Comparison of ENCODE assay signal across 8 cellular contexts in the genomic region with DNA sequence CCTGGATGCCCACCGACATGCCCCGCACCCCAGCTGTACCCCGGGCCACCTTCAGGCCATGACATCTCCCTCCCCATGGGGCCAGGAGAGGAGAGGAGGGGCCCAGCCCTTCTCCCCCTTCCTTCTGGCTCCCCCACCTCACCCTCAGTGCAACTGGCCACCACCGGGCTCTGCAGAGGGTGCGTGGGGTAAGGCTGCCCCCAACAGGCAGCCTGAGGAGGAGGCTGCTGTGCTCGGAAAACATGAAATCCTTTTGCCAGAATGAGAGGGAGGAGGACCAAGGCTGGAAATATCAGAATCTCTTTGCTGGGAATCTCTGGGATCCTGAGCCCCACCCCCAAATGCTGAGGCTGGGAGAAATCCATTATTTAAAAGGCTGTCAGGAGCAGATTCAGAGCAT.
DNase-seq lines count a peak whose midpoint lies in the region; ATAC-seq, FAIRE-seq and TF ChIP-seq lines count a peak whose summit lies in the region.

No MANE protein-coding gene starts in this region.

- no peaks in the 10 kb centered on the region for H3K9me3 ChIP-seq in CD4-positive, alpha-beta T cell (ENCODE audit: control insufficient read depth, low read length)
- H3K9me3 ChIP-seq in fibroblast of lung (ENCODE audit: control insufficient read depth, insufficient read depth, low read depth, low read length) = no peaks in the 10 kb centered on the region

- no peaks in the 10 kb centered on the region for H3K4me1 Mint-ChIP-seq in CD4-positive, alpha-beta T cell (ENCODE audit: low read depth)
- H3K4me1 Mint-ChIP-seq in activated T-helper 17 cell treated with anti-CD3 and anti-CD28 coated beads, Interleukin-2, amount 50 U/mL, for 72 hours = no peaks in the 10 kb centered on the region

- H3K27me3 ChIP-seq in CD4-positive, alpha-beta T cell (ENCODE audit: control insufficient read depth, insufficient read depth, low read length) = peaks cover 15% of the 10 kb centered on the region
- H3K27me3 ChIP-seq in fibroblast of lung (ENCODE audit: control insufficient read depth, insufficient read depth, low read length) = no peaks in the 10 kb centered on the region

- no peak overlapping the region for H3K27ac Mint-ChIP-seq in CD4-positive, alpha-beta T cell
- no peak overlapping the region for H3K27ac Mint-ChIP-seq in activated T-helper 17 cell treated with anti-CD3 and anti-CD28 coated beads, Interleukin-2, amount 50 U/mL, for 72 hours

- no peaks in the 10 kb centered on the region for H3K36me3 ChIP-seq in fibroblast of lung (ENCODE audit: control insufficient read depth, insufficient read depth, low read length)

- FAIRE-seq in urothelium cell line (lab: Jason Lieb, UNC) = no peak

- POLR2A ChIA-PET in CD4-positive, alpha-beta T cell (lab: Charles Lee) = no interaction called here

- no peaks in the 10 kb centered on the region for H3K9me3 Mint-ChIP-seq in CD4-positive, alpha-beta T cell
- no peaks in the 10 kb centered on the region for H3K9me3 Mint-ChIP-seq in activated T-helper 17 cell treated with anti-CD3 and anti-CD28 coated beads, Interleukin-2, amount 50 U/mL, for 72 hours

- intact Hi-C loops in CD4-positive, alpha-beta T cell (cut with DNase I, micrococcal nuclease) = loop anchor here in 1 of 2 experiments (5.0 to 10.0 kb wide), 2 partner anchors 351 to 468 kb away; no protein-coding TSS in a partner anchor

- H3K4me3 Mint-ChIP-seq in CD4-positive, alpha-beta T cell = no peak overlapping the region
- no peak overlapping the region for H3K4me3 Mint-ChIP-seq in activated T-helper 17 cell treated with anti-CD3 and anti-CD28 coated beads, Interleukin-2, amount 50 U/mL, for 72 hours

- no peak overlapping the region for H3K9ac ChIP-seq in fibroblast of lung (ENCODE audit: insufficient read depth, low read length)

- peaks cover 50% of the 10 kb centered on the region for H3K27me3 Mint-ChIP-seq in CD4-positive, alpha-beta T cell
- peaks cover 34% of the 10 kb centered on the region for H3K27me3 Mint-ChIP-seq in activated T-helper 17 cell treated with anti-CD3 and anti-CD28 coated beads, Interleukin-2, amount 50 U/mL, for 72 hours

- H3K27ac ChIP-seq in CD4-positive, alpha-beta T cell (ENCODE audit: low read depth, low read length) = no peak overlapping the region
- H3K27ac ChIP-seq in fibroblast of lung (ENCODE audit: insufficient read depth, low read length) = no peak overlapping the region

- ATAC-seq in CD4-positive, alpha-beta T cell (ENCODE audit: poor library complexity) = no peak
- ATAC-seq in HG03095 (IDR thresholded peaks at IDR 0.05; ENCODE audit: unreplicated experiment) = no peak
- ATAC-seq in activated T-helper 17 cell treated with anti-CD3 and anti-CD28 coated beads, Interleukin-2, amount 50 U/mL, for 72 hours (replicated peaks) = no peak

- in situ Hi-C loops in GM13977 (cut with MboI; ENCODE audit: low pct_unique_long_range_greater_than_20kb, low sequenced_read_pairs, unreplicated experiment) = no loop called here

- no peaks in the 10 kb centered on the region for H4K20me1 ChIP-seq in fibroblast of lung (ENCODE audit: control insufficient read depth, extremely low read depth, insufficient read depth, low read length)

- DNase-seq in CD4-positive, alpha-beta T cell = peak in 2 of 10 experiments; percentile 2 to 21
- peak; percentile 39 for DNase-seq in GM13977 (ENCODE audit: low spot score)
- peak; percentile 69 for DNase-seq in OCI-M1 (lab: John Stamatoyannopoulos, UW)
- no peak for DNase-seq in fibroblast of lung (ENCODE audit: low read depth in 2 of 2)
- no peak for DNase-seq in urothelium cell line (ENCODE audit: low spot score)
- no peak for DNase-seq in SHP77 treated with DMSO at 0.1 percent for 48 hours (lab: John Stamatoyannopoulos, UW)

- peak; percentile 18 for TF ChIP-seq CTCF in CD4-positive, alpha-beta T cell (IDR thresholded peaks at IDR 0.05)
- TF ChIP-seq CTCF in GM13977 (IDR thresholded peaks at IDR 0.05; ENCODE audit: extremely low read depth, insufficient read depth, missing control alignments) (peak; percentile 40), fibroblast of lung (conservative IDR thresholded peaks at IDR 0.05 in 1 of 2, IDR thresholded peaks at IDR 0.05 in 1 of 2; ENCODE audit: low read depth in 1 of 2, low read length in 2 of 2) (peak; percentile 11 to 19)

- CTCF ChIA-PET in CD4-positive, alpha-beta T cell (lab: Charles Lee) = no interaction called here

- no peaks in the 10 kb centered on the region for H3K36me3 Mint-ChIP-seq in CD4-positive, alpha-beta T cell (ENCODE audit: low read depth)
- H3K36me3 Mint-ChIP-seq in activated T-helper 17 cell treated with anti-CD3 and anti-CD28 coated beads, Interleukin-2, amount 50 U/mL, for 72 hours (ENCODE audit: low read depth) = no peaks in the 10 kb centered on the region

- H3K79me2 ChIP-seq in fibroblast of lung (ENCODE audit: control insufficient read depth, insufficient read depth, low read length) = no peaks in the 10 kb centered on the region

- H2AFZ ChIP-seq in fibroblast of lung (ENCODE audit: low read length) = no peak overlapping the region

- H3K4me1 ChIP-seq in fibroblast of lung (ENCODE audit: control insufficient read depth, extremely low read depth, insufficient read depth, low read length) = no peaks in the 10 kb centered on the region

- no peak overlapping the region for H3K4me3 ChIP-seq in fibroblast of lung (replicated peaks in 1 of 4; ENCODE audit: control extremely low read depth in 1 of 4, insufficient read depth in 1 of 4, low read depth in 3 of 4, low read length in 4 of 4)

- no peak overlapping the region for H3K4me2 ChIP-seq in fibroblast of lung (ENCODE audit: extremely low read depth, insufficient read depth, low read length)

Comparison
In these comparisons a context has a peak if more than half of its experiments do, and no peak if none do; other contexts are left out.
1. DNase-seq: peak in GM13977 (single experiment) and OCI-M1 (single experiment); none in fibroblast of lung (0 of 2), urothelium cell line (single experiment) and SHP77 treated with DMSO at 0.1 percent for 48 hours (single experiment).
2. Peak in every context shown above with its lines, with median percentiles within 50 percentile points of each other: CTCF ChIP-seq.